Comparison of ENCODE assay signal across 23 cellular contexts in genomic region chr1:72483958-72484357, GRCh38.
DNase-seq lines count a peak whose midpoint lies in the region; ATAC-seq, FAIRE-seq and TF ChIP-seq lines count a peak whose summit lies in the region.
"Had no signal": no experiment of that assay in that cellular context is flagged by ENCODE, and none has a peak within 500 bp of the region (broad histone marks: within the 10 kb centered on the region; RNA-seq: fewer than 3 reads in every experiment).

No MANE protein-coding gene starts in this region.

- intact Hi-C loops in HepG2 (cut with micrococcal nuclease; ENCODE audit: unreplicated experiment): loop anchor here (5.0 to 10.0 kb wide), 3 partner anchors 202 to 1399 kb away; partner anchors contain the start of genes NEGR1 and ZRANB2
- intact Hi-C loops in right lobe of liver (cut with DNase I): no loop called here

- in situ Hi-C loops in HepG2 (cut with HindIII; ENCODE audit: extremely low pct_ligation_motif_present, low pct_unique_long_range_greater_than_20kb): no loop called here

- no peak for TF ChIP-seq CTCF in HepG2 (CRISPR knock-in tag; IDR thresholded peaks at IDR 0.05)
- TF ChIP-seq CTCF in right lobe of liver (IDR thresholded peaks at IDR 0.05): no peak

- no peaks in the 10 kb centered on the region for H3K79me2 ChIP-seq in HepG2 (ENCODE audit: insufficient read depth, low read length)

- CTCF ChIA-PET in HepG2 (lab: Yijun Ruan, JAX; ENCODE audit: low intra/inter-chr PET ratio, low total read pairs): no interaction called here

- H3K27me3 ChIP-seq in HepG2 (ENCODE audit: control insufficient read depth in 1 of 2, insufficient read depth in 2 of 2, low read length in 2 of 2): no peaks in the 10 kb centered on the region
- H3K27me3 ChIP-seq in right lobe of liver: no peaks in the 10 kb centered on the region
- H3K27me3 ChIP-seq: BLaER1 treated with 17β-estradiol and CSF1 and Interleukin-3, amounts not matched to agents 10 nM and 100 nM had no signal

- no peak overlapping the region for H2AFZ ChIP-seq in HepG2 (ENCODE audit: low read length)

- TF ChIP-seq POLR2A in HepG2 (IDR thresholded peaks at IDR 0.05; ENCODE audit: insufficient read depth in 1 of 2, low read depth in 2 of 2, low read length in 2 of 2) (no peak), right lobe of liver (IDR thresholded peaks at IDR 0.05) (no peak), H54 (IDR thresholded peaks at IDR 0.05; ENCODE audit: low read depth, low read length) (no peak)

- H3K4me3 ChIP-seq in HepG2 (replicated peaks in 1 of 3; ENCODE audit: insufficient read depth in 1 of 3, low read depth in 2 of 3, low read length in 3 of 3): no peak overlapping the region; a peak in 1 of 6 replicates
- H3K4me3 ChIP-seq in right lobe of liver: no peak overlapping the region
- H3K4me3 ChIP-seq: A549; BLaER1 treated with 17β-estradiol and CSF1 and Interleukin-3, amounts not matched to agents 10 nM and 100 nM had no signal

- no peaks in the 10 kb centered on the region for H3K36me3 ChIP-seq in HepG2 (replicated peaks in 1 of 2; ENCODE audit: control insufficient read depth in 1 of 2, insufficient read depth in 2 of 2, low read length in 2 of 2)
- H3K36me3 ChIP-seq in right lobe of liver: no peaks in the 10 kb centered on the region
- H3K36me3 ChIP-seq: BLaER1 treated with 17β-estradiol and CSF1 and Interleukin-3, amounts not matched to agents 10 nM and 100 nM had no signal

- H3K9ac ChIP-seq in HepG2 (ENCODE audit: insufficient read depth, low read depth, low read length): no peak overlapping the region
- H3K9ac ChIP-seq: BLaER1 treated with 17β-estradiol and CSF1 and Interleukin-3, amounts not matched to agents 10 nM and 100 nM had no signal

- peaks cover 21% of the 10 kb centered on the region for H3K9me3 ChIP-seq in HepG2 (ENCODE audit: low read length)
- H3K9me3 ChIP-seq in right lobe of liver: no peaks in the 10 kb centered on the region
- H3K9me3 ChIP-seq: A549, Caco-2 had no signal

- H3K4me1 ChIP-seq in HepG2 (ENCODE audit: insufficient read depth, low read length) (peaks cover 57% of the 10 kb centered on the region), right lobe of liver (no peaks in the 10 kb centered on the region)
- H3K4me1 ChIP-seq: A549; BLaER1 treated with 17β-estradiol and CSF1 and Interleukin-3, amounts not matched to agents 10 nM and 100 nM had no signal

- no peak for TF ChIP-seq RAD21 in HepG2 (CRISPR knock-in tag; IDR thresholded peaks at IDR 0.05)

- FAIRE-seq in HepG2 (lab: Jason Lieb, UNC): no peak
- no peak for FAIRE-seq in H54 (lab: Jason Lieb, UNC)
- FAIRE-seq: A549, D721Med, G401.6, GM12891, GM19239 had no signal

- BruUV-seq in HepG2 (replicated peaks; lab: Mats Ljungman, UMichigan): no TSS peak

- ATAC-seq in HepG2 (no peak), right lobe of liver (no peak), HG03196 (IDR thresholded peaks at IDR 0.05; ENCODE audit: unreplicated experiment) (no peak)
- ATAC-seq: A549; CD8-positive, alpha-beta T cell had no signal

- H4K20me1 ChIP-seq in HepG2 (ENCODE audit: insufficient read depth, low read length): no peaks in the 10 kb centered on the region
- H4K20me1 ChIP-seq: BLaER1 treated with 17β-estradiol and CSF1 and Interleukin-3, amounts not matched to agents 10 nM and 100 nM had no signal

- peak overlapping the region; percentile 60 for H3K27ac ChIP-seq in HepG2 (ENCODE audit: extremely low read length, insufficient read depth, low read length)
- no peak overlapping the region for H3K27ac ChIP-seq in right lobe of liver
- H3K27ac ChIP-seq: 22Rv1; A549; BLaER1 treated with 17β-estradiol and CSF1 and Interleukin-3, amounts not matched to agents 10 nM and 100 nM; C4-2B had no signal

- DNase-seq in DMS53 (lab: John Stamatoyannopoulos, UW): peak; percentile 59
- DNase-seq in DMS53 treated with DMSO at 0.1 percent for 48 hours (lab: John Stamatoyannopoulos, UW; ENCODE audit: unreplicated experiment): no peak
- no peak for DNase-seq in HepG2 (ENCODE audit: low spot score)
- no peak for DNase-seq in right lobe of liver
- DNase-seq in NCI-H146 treated with DMSO at 0.1 percent for 48 hours (lab: John Stamatoyannopoulos, UW; ENCODE audit: unreplicated experiment): peak; percentile 15
- DNase-seq in myocyte (ENCODE audit: low read depth): peak; percentile 1
- no peak for DNase-seq in H54 (ENCODE audit: insufficient read length, low spot score)
- DNase-seq: AML-193; Caco-2; Calu3; CD4-positive, alpha-beta T cell; CD8-positive, alpha-beta T cell; DMS79 treated with DMSO at 0.1 percent for 48 hours; GF-D8 had no signal

- TF ChIP-seq EP300 in HepG2 (IDR thresholded peaks at IDR 0.05; ENCODE audit: low read depth in 2 of 2, low read length in 2 of 2): peak in 1 of 2 experiments; percentile 25; a peak in 1 of 4 replicates
- TF ChIP-seq EP300 in HepG2 (CRISPR knock-in tag; IDR thresholded peaks at IDR 0.05; ENCODE audit: borderline replicate concordance): no peak

- POLR2A ChIA-PET in HepG2 (lab: Yijun Ruan, JAX): no interaction called here

- peak overlapping the region; percentile 67 for H3K4me2 ChIP-seq in HepG2 (ENCODE audit: low read depth, low read length)
- H3K4me2 ChIP-seq: A549; BLaER1 treated with 17β-estradiol and CSF1 and Interleukin-3, amounts not matched to agents 10 nM and 100 nM had no signal

TF ChIP-seq in HepG2, 621 proteins besides CTCF, POLR2A, EP300 and RAD21 (continues in another document):
- TF ChIP-seq ZNF335 (CRISPR knock-in tag; IDR thresholded peaks at IDR 0.05): no peak
- TF ChIP-seq ZNF282 (IDR thresholded peaks at IDR 0.05; ENCODE audit: partially characterized antibody): no peak
- no peak for TF ChIP-seq ZNF121 (CRISPR knock-in tag; IDR thresholded peaks at IDR 0.05)
- 0 out of 2 replicates have a peak, but pooled peaks have one; percentile 15 for TF ChIP-seq PBX2 (CRISPR knock-in tag; IDR thresholded peaks at IDR 0.05)
- TF ChIP-seq ZNF839 (CRISPR knock-in tag; IDR thresholded peaks at IDR 0.05; ENCODE audit: borderline replicate concordance): no peak
- TF ChIP-seq ZNF800 (CRISPR knock-in tag; IDR thresholded peaks at IDR 0.05): no peak
- no peak for TF ChIP-seq BCLAF1 (IDR thresholded peaks at IDR 0.05)
- TF ChIP-seq TCF7 (IDR thresholded peaks at IDR 0.05; ENCODE audit: low read depth): peak; percentile 51
- TF ChIP-seq XBP1 (CRISPR knock-in tag; IDR thresholded peaks at IDR 0.05): no peak
- no peak for TF ChIP-seq MED1 (CRISPR knock-in tag; IDR thresholded peaks at IDR 0.05)
- no peak for TF ChIP-seq NCOA5 (CRISPR knock-in tag; IDR thresholded peaks at IDR 0.05)
- TF ChIP-seq ZNF83 (CRISPR knock-in tag; IDR thresholded peaks at IDR 0.05; ENCODE audit: borderline replicate concordance): no peak
- TF ChIP-seq RARG (CRISPR knock-in tag; IDR thresholded peaks at IDR 0.05; ENCODE audit: low read depth): no peak
- TF ChIP-seq HNF4A (CRISPR knock-in tag; IDR thresholded peaks at IDR 0.05): 0 out of 2 replicates have a peak, but pooled peaks have one; percentile 11
- no peak for TF ChIP-seq CREB1 (IDR thresholded peaks at IDR 0.05)
- TF ChIP-seq CREB1 (CRISPR knock-in tag; IDR thresholded peaks at IDR 0.05): peak; percentile 47
- no peak for TF ChIP-seq ZNF572 (CRISPR knock-in tag; IDR thresholded peaks at IDR 0.05)

Comparison
In these comparisons a context has a peak if more than half of its experiments do, and no peak if none do; other contexts are left out.
1. DNase-seq: peak in DMS53 (single experiment), NCI-H146 treated with DMSO at 0.1 percent for 48 hours (single experiment) and myocyte (single experiment); none in DMS53 treated with DMSO at 0.1 percent for 48 hours (single experiment), HepG2 (single experiment), right lobe of liver (0 of 3) and H54 (single experiment).